Comparison of ENCODE assay signal across 10 cellular contexts in the genomic region with DNA sequence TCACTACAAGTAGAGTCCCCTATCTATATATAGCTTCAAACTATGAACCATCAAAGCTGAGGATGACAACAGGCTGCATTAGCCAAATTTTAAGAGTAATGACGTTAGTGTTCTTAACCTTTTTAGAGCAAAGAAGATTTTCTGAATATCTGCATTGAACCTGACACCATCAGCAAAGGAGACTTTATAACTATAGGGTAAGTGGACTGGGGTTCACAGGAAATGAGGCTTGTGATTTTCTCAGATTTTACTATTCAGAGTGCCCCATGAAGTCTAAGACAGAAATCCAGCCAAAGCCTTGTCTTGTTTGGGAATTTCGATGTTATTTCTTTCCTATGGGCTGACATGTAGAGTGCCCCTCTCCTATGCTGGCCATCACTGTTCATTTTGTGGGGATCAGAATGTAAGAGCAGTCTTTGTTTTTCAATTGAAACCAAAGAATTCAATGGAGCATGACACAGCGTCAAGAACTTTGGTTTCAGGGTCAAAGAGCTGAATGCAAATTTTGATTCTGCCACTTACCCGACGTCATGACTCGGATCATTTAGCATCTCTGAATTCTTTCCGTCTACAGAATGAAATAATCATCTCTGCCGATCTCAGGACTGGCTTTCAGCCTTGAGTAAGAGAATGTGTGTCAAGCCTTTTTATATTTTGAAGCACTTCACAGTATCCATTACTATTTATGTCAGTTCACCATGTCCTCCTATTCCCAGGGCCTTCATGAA. TPM values are rescaled to one million over a fixed set of nuclear protein-coding genes. Genes with fewer than 3 reads are reported as not detected.
DNase-seq lines count a peak whose midpoint lies in the region; ATAC-seq and TF ChIP-seq lines count a peak whose summit lies in the region.
"Had no signal": no experiment of that assay in that cellular context is flagged by ENCODE, and none has a peak within 500 bp of the region (broad histone marks: within the 10 kb centered on the region; RNA-seq: fewer than 3 reads in every experiment).

No MANE protein-coding gene starts in this region.

- no peaks in the 10 kb centered on the region for H3K36me3 ChIP-seq in transverse colon

- no peaks in the 10 kb centered on the region for H3K27me3 Mint-ChIP-seq in activated naive CD4-positive, alpha-beta T cell treated with anti-CD3 and anti-CD28 coated beads, Interleukin-2, amount 50 U/mL, for 24 hours
- no peaks in the 10 kb centered on the region for H3K27me3 Mint-ChIP-seq in progenitor cell of endocrine pancreas

- H3K9me3 Mint-ChIP-seq in activated naive CD4-positive, alpha-beta T cell treated with anti-CD3 and anti-CD28 coated beads, Interleukin-2, amount 50 U/mL, for 24 hours = no peaks in the 10 kb centered on the region
- H3K9me3 Mint-ChIP-seq in activated naive CD4-positive, alpha-beta T cell treated with anti-CD3 and anti-CD28 coated beads, Interleukin-2, amount 50 U/mL, for 72 hours = no peaks in the 10 kb centered on the region
- no peaks in the 10 kb centered on the region for H3K9me3 Mint-ChIP-seq in progenitor cell of endocrine pancreas (ENCODE audit: low read depth)
- H3K9me3 Mint-ChIP-seq: T-helper 1 cell treated with Interleukin-12 subunit alpha and Interleukin-12 subunit beta and Interleukin-4 antibody, amounts not matched to agents 30 μg/mL and 1 μg/mL, for 36 hours had no signal

- H3K4me3 Mint-ChIP-seq in activated naive CD4-positive, alpha-beta T cell treated with anti-CD3 and anti-CD28 coated beads, Interleukin-2, amount 50 U/mL, for 24 hours = no peak overlapping the region
- H3K4me3 Mint-ChIP-seq in progenitor cell of endocrine pancreas (ENCODE audit: low read depth) = no peak overlapping the region
- H3K4me3 Mint-ChIP-seq: T-helper 1 cell treated with Interleukin-12 subunit alpha and Interleukin-12 subunit beta and Interleukin-4 antibody, amounts not matched to agents 30 μg/mL and 1 μg/mL, for 36 hours had no signal

- in situ Hi-C loops in transverse colon (cut with MboI; ENCODE audit: low pct_ligation_motif_present in 1 of 4, low pct_unique_long_range_greater_than_20kb in 1 of 4, low sequenced_read_pairs in 3 of 4) = no loop called here

- peak overlapping the region; percentile 51 for H3K27ac Mint-ChIP-seq in activated naive CD4-positive, alpha-beta T cell treated with anti-CD3 and anti-CD28 coated beads, Interleukin-2, amount 50 U/mL, for 24 hours
- peak overlapping the region in 1 of 2 donors; percentile 83 for H3K27ac Mint-ChIP-seq in activated naive CD4-positive, alpha-beta T cell treated with anti-CD3 and anti-CD28 coated beads, Interleukin-2, amount 50 U/mL, for 72 hours
- no peak overlapping the region for H3K27ac Mint-ChIP-seq in progenitor cell of endocrine pancreas

- H3K4me1 ChIP-seq in transverse colon = peaks cover 0 to 11% (median 3%) of the 10 kb centered on the region in 4 donors

- peaks cover 6% of the 10 kb centered on the region for H3K4me1 Mint-ChIP-seq in activated naive CD4-positive, alpha-beta T cell treated with anti-CD3 and anti-CD28 coated beads, Interleukin-2, amount 50 U/mL, for 24 hours
- peaks cover 6% of the 10 kb centered on the region for H3K4me1 Mint-ChIP-seq in progenitor cell of endocrine pancreas (ENCODE audit: low read depth)

- 71 to 85% methylated on average over 8 of the region's 8 CpGs for WGBS in transverse colon (ENCODE audit: low coverage in 1 of 2), 2 donors

- peaks cover 9% of the 10 kb centered on the region for H3K36me3 Mint-ChIP-seq in activated naive CD4-positive, alpha-beta T cell treated with anti-CD3 and anti-CD28 coated beads, Interleukin-2, amount 50 U/mL, for 24 hours
- no peaks in the 10 kb centered on the region for H3K36me3 Mint-ChIP-seq in activated naive CD4-positive, alpha-beta T cell treated with anti-CD3 and anti-CD28 coated beads, Interleukin-2, amount 50 U/mL, for 72 hours
- H3K36me3 Mint-ChIP-seq in progenitor cell of endocrine pancreas (ENCODE audit: insufficient read depth) = peaks cover 5% of the 10 kb centered on the region

- no peak overlapping the region for H3K4me3 ChIP-seq in fibroblast of mammary gland (ENCODE audit: control insufficient read depth, low read depth, low read length)
- H3K4me3 ChIP-seq in transverse colon = no peak overlapping the region

- no peaks in the 10 kb centered on the region for H3K27me3 ChIP-seq in transverse colon

- peak overlapping the region in 3 of 4 donors; percentile 7 to 53 (median 17) for H3K27ac ChIP-seq in transverse colon

- TF ChIP-seq CTCF in fibroblast of mammary gland (conservative IDR thresholded peaks at IDR 0.05; ENCODE audit: control insufficient read depth, insufficient read depth, low read depth, low read length) (no peak), transverse colon (IDR thresholded peaks at IDR 0.05) (no peak), progenitor cell of endocrine pancreas (IDR thresholded peaks at IDR 0.05; ENCODE audit: unreplicated experiment) (no peak)

- no peak for TF ChIP-seq POLR2A in transverse colon (IDR thresholded peaks at IDR 0.05)

- no peak for ATAC-seq in activated naive CD4-positive, alpha-beta T cell treated with anti-CD3 and anti-CD28 coated beads, Interleukin-2, amount 50 U/mL, for 72 hours
- peak; percentile 74 for ATAC-seq in HG03378 (IDR thresholded peaks at IDR 0.05; ENCODE audit: unreplicated experiment)
- no peak for ATAC-seq in stimulated activated naive CD8-positive, alpha-beta T cell treated with anti-CD3 and anti-CD28 coated beads, Interleukin-15, Interleukin-2, amounts not matched to agents 100 U/mL and 50 U/mL, for 24 hours

- TF ChIP-seq EP300 in transverse colon (IDR thresholded peaks at IDR 0.05; ENCODE audit: low read depth) = no peak

- no peaks in the 10 kb centered on the region for H3K9me3 ChIP-seq in transverse colon

- DNase-seq in activated naive CD4-positive, alpha-beta T cell treated with anti-CD3 and anti-CD28 coated beads, Interleukin-2, amount 50 U/mL, for 72 hours (ENCODE audit: low spot score in 2 of 2) = no peak
- peak; percentile 7 for DNase-seq in fibroblast of mammary gland (ENCODE audit: low read depth)
- no peak for DNase-seq in transverse colon
- DNase-seq in stimulated activated naive CD8-positive, alpha-beta T cell treated with anti-CD3 and anti-CD28 coated beads, Interleukin-15, Interleukin-2, amounts not matched to agents 100 U/mL and 50 U/mL, for 24 hours = no peak
- DNase-seq in NK-92 (lab: John Stamatoyannopoulos, UW; ENCODE audit: unreplicated experiment) = no peak
- no peak for DNase-seq in progenitor cell of endocrine pancreas (ENCODE audit: low spot score, unreplicated experiment)
- DNase-seq: stimulated activated CD4-positive, alpha-beta T cell treated with anti-CD3 and anti-CD28 coated beads, Interleukin-2, amount 100 ng/mL, for 48 hours had no signal

- intact Hi-C loops in transverse colon (cut with DNase I; ENCODE audit: low total_unique reads) = no loop called here

RNA-seq across cellular contexts. Expression of a gene that starts 52.7 kb away (rescaled TPM):
- total RNA-seq in activated naive CD4-positive, alpha-beta T cell treated with anti-CD3 and anti-CD28 coated beads, Interleukin-2, amount 50 U/mL, for 72 hours = 10 to 100 TPM; 21.4 to 40.1 TPM
- total RNA-seq in transverse colon = 10 to 100 TPM; 13.1 to 43.8 (median 30.7) TPM
- 52.3 and 52.8 TPM in 2 replicates for total RNA-seq in progenitor cell of endocrine pancreas

RNA-seq across cellular contexts. Expression of a gene that starts 58.9 kb away (rescaled TPM):
- total RNA-seq in activated naive CD4-positive, alpha-beta T cell treated with anti-CD3 and anti-CD28 coated beads, Interleukin-2, amount 50 U/mL, for 72 hours = not detected
- total RNA-seq in transverse colon = not detected
- total RNA-seq in progenitor cell of endocrine pancreas = 0.16 and 0.36 TPM in 2 replicates
